32 cellular contexts compared by ENCODE assay signal in the genomic region with DNA sequence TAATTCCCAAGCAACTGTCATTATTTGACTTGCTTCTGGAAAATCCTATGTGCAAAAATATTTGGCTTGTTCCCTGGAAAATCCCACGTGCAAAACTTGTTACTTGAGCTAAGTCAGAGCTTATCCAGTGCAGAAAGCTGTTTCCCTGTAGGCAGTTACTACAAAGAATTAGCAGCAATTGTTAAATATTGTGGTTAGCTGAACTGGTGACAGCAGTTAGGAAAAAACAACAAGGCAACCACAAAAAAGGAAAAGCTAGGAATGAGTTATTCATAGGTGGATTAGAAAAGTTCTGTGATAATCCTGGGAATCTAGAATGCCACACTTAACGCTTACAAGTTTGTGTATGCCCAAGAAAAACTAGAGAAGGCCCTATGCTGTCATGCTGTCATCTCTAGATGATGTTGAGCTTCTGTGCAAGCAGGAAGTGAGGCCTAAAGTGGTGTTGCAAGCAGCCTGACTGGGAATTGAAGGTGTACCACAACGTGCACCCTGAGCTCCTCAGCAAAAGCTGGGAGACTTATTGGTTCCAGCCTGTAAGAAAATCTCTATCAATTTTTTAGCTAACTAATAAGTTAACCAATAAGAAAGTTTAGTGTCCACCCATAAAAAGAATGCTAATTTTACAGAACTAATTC.
DNase-seq lines count a peak whose midpoint lies in the region; ATAC-seq, FAIRE-seq and TF ChIP-seq lines count a peak whose summit lies in the region.
"Had no signal": no experiment of that assay in that cellular context is flagged by ENCODE, and none has a peak within 500 bp of the region (broad histone marks: within the 10 kb centered on the region; RNA-seq: fewer than 3 reads in every experiment).

No MANE protein-coding gene starts in this region.

- FAIRE-seq in GM12878 (lab: Jason Lieb, UNC), result peak; percentile 38
- FAIRE-seq in urothelium cell line (lab: Jason Lieb, UNC), result no peak
- FAIRE-seq: GM19239 had no signal

- H3K27me3 Mint-ChIP-seq in CD14-positive monocyte (ENCODE audit: low read depth in 3 of 3), result no peaks in the 10 kb centered on the region
- H3K27me3 Mint-ChIP-seq: activated naive CD8-positive, alpha-beta T cell treated with anti-CD3 and anti-CD28 coated beads for 36 hours; naive thymus-derived CD8-positive, alpha-beta T cell; T-helper 17 cell had no signal

- H3K9me3 ChIP-seq in GM12878 (replicated peaks; ENCODE audit: control insufficient read depth, insufficient read depth, low read length), result no peaks in the 10 kb centered on the region
- no peaks in the 10 kb centered on the region for H3K9me3 ChIP-seq in upper lobe of right lung
- H3K9me3 ChIP-seq: ascending aorta, BE2C, left ventricle myocardium inferior, tibial nerve had no signal

- CTCF ChIA-PET in GM12878 (lab: Yijun Ruan, JAX), result interaction anchor here (1.2 to 1.7 kb wide), 4 partner anchors 10 to 1331 kb away, joined by 3 to 6 read pairs (median 4); no protein-coding TSS in a partner anchor

- no peaks in the 10 kb centered on the region for H4K20me1 ChIP-seq in GM12878 (ENCODE audit: control insufficient read depth, insufficient read depth)

- H3K27ac Mint-ChIP-seq in CD14-positive monocyte, result no peak overlapping the region
- H3K27ac Mint-ChIP-seq: activated naive CD8-positive, alpha-beta T cell treated with anti-CD3 and anti-CD28 coated beads for 36 hours; immature natural killer cell; T-helper 17 cell had no signal

- no peak for TF ChIP-seq EP300 in GM12878 (IDR thresholded peaks at IDR 0.05; ENCODE audit: borderline replicate concordance in 1 of 2, control insufficient read depth in 1 of 2, low read depth in 2 of 2, low read length in 2 of 2)

- 0% methylated on average over 3 of the region's 3 CpGs for WGBS in GM12878 (ENCODE audit: insufficient coverage, insufficient replicate concordance, low lambda C conversion rate, missing lambda C conversion rate)

- DNase-seq in A172 (ENCODE audit: low spot score), result peak; percentile 1
- DNase-seq in HT1080 (ENCODE audit: low read depth), result peak; percentile 15
- DNase-seq in OCI-M1 (lab: John Stamatoyannopoulos, UW), result peak; percentile 32
- DNase-seq in GM12878 (ENCODE audit: low read depth, low spot score), result no peak
- no peak for DNase-seq in CD14-positive monocyte (ENCODE audit: low spot score)
- DNase-seq in urothelium cell line (ENCODE audit: low spot score), result no peak
- DNase-seq in upper lobe of right lung, result no peak
- DNase-seq in stimulated activated naive CD4-positive, alpha-beta T cell treated with Interleukin-2 at 50 U/mL for 16 hours (lab: John Stamatoyannopoulos, UW), result no peak
- DNase-seq: activated CD4-positive, alpha-beta T cell treated with anti-CD3 and anti-CD28 coated beads for 4 hours; activated CD8-positive, alpha-beta memory T cell treated with anti-CD3 and anti-CD28 coated beads for 24 hours; activated effector memory CD4-positive, alpha-beta T cell treated with anti-CD3 and anti-CD28 coated beads, Interleukin-2, amount 50 U/mL, for 16 hours; activated naive CD8-positive, alpha-beta T cell treated with anti-CD3 and anti-CD28 coated beads for 36 hours; BE2C; cerebellar nuclear complex; HCEC 1CT; hypothalamus; immature natural killer cell; KG1; left ventricle myocardium inferior; midbrain; naive thymus-derived CD8-positive, alpha-beta T cell; NCI-H1092; NCI-H1930; NCI-H2227 treated with DMSO at 0.1 percent for 48 hours; NCI-H526 treated with DMSO at 0.1 percent for 48 hours; occipital lobe; RPMI8226; T-helper 17 cell had no signal

- no peak for ATAC-seq in GM12878
- ATAC-seq in upper lobe of right lung, result no peak
- ATAC-seq: naive thymus-derived CD8-positive, alpha-beta T cell; T-helper 17 cell had no signal

- H3K36me3 Mint-ChIP-seq in CD14-positive monocyte, result no peaks in the 10 kb centered on the region
- H3K36me3 Mint-ChIP-seq: activated naive CD8-positive, alpha-beta T cell treated with anti-CD3 and anti-CD28 coated beads for 36 hours; immature natural killer cell; naive thymus-derived CD8-positive, alpha-beta T cell had no signal

- no peak overlapping the region for H3K9ac ChIP-seq in GM12878 (ENCODE audit: control insufficient read depth, insufficient read depth, low read length)

- no peaks in the 10 kb centered on the region for H3K4me1 ChIP-seq in GM12878 (ENCODE audit: control insufficient read depth, insufficient read depth, low read length)
- no peaks in the 10 kb centered on the region for H3K4me1 ChIP-seq in upper lobe of right lung
- H3K4me1 ChIP-seq: ascending aorta, BE2C, left ventricle myocardium inferior, tibial nerve had no signal

- SMC1A ChIA-PET in GM12878 (lab: Charles Lee; ENCODE audit: uncharacterized antibody, unreplicated experiment), result interaction anchor here (0.6 to 1.0 kb wide), 4 partner anchors 10 to 739 kb away, joined by 3 read pairs; a partner anchor contains a TSS

- no peak overlapping the region for H3K4me2 ChIP-seq in GM12878 (ENCODE audit: control insufficient read depth, insufficient read depth)

- H2AFZ ChIP-seq in GM12878 (ENCODE audit: control insufficient read depth, low read depth, low read length), result no peak overlapping the region

- no peak overlapping the region for H3K4me3 Mint-ChIP-seq in CD14-positive monocyte
- H3K4me3 Mint-ChIP-seq: activated naive CD8-positive, alpha-beta T cell treated with anti-CD3 and anti-CD28 coated beads for 36 hours; immature natural killer cell; naive thymus-derived CD8-positive, alpha-beta T cell; T-helper 17 cell had no signal

- no peaks in the 10 kb centered on the region for H3K9me3 Mint-ChIP-seq in CD14-positive monocyte
- H3K9me3 Mint-ChIP-seq: activated naive CD8-positive, alpha-beta T cell treated with anti-CD3 and anti-CD28 coated beads for 36 hours; naive thymus-derived CD8-positive, alpha-beta T cell had no signal

- no peaks in the 10 kb centered on the region for H3K4me1 Mint-ChIP-seq in CD14-positive monocyte
- H3K4me1 Mint-ChIP-seq: activated naive CD8-positive, alpha-beta T cell treated with anti-CD3 and anti-CD28 coated beads for 36 hours; immature natural killer cell had no signal

- intact Hi-C loops in GM12878 (cut with micrococcal nuclease; ENCODE audit: unreplicated experiment), result loop anchor here (10.0 kb wide), 1 partner anchor 632 kb away; no protein-coding TSS in a partner anchor
- intact Hi-C loops in CD14-positive monocyte (cut with micrococcal nuclease), result no loop called here
- intact Hi-C loops in upper lobe of right lung (cut with DNase I), result no loop called here

- H3K27ac ChIP-seq in GM12878 (ENCODE audit: control insufficient read depth, insufficient read depth) (no peak overlapping the region), upper lobe of right lung (no peak overlapping the region)
- H3K27ac ChIP-seq: ascending aorta, left ventricle myocardium inferior, skin epidermis, tibial nerve had no signal

- no TSS peak for BruUV-seq in GM12878 (replicated peaks; lab: Mats Ljungman, UMichigan)

- TF ChIP-seq CTCF in GM12878 (IDR thresholded peaks at IDR 0.05 in 2 of 3, conservative IDR thresholded peaks at IDR 0.05 in 1 of 3; ENCODE audit: control insufficient read depth in 2 of 3, extremely low read depth in 1 of 3, insufficient read depth in 1 of 3, low read depth in 3 of 3, low read length in 3 of 3) (no peak), CD14-positive monocyte (IDR thresholded peaks at IDR 0.05) (no peak), upper lobe of right lung (IDR thresholded peaks at IDR 0.05) (no peak)

- POLR2A ChIA-PET in GM12878 (lab: Charles Lee), result no interaction called here

- H3K79me2 ChIP-seq in GM12878 (ENCODE audit: control insufficient read depth, insufficient read depth, low read length), result no peaks in the 10 kb centered on the region

- no peak for TF ChIP-seq RAD21 in GM12878 (IDR thresholded peaks at IDR 0.05; ENCODE audit: insufficient read depth, low read depth, low read length)

- in situ Hi-C loops in GM12878 (cut with MboI), result no loop called here

- no peaks in the 10 kb centered on the region for H3K36me3 ChIP-seq in GM12878 (ENCODE audit: control insufficient read depth in 2 of 2, insufficient read depth in 2 of 2, low read length in 1 of 2)
- no peaks in the 10 kb centered on the region for H3K36me3 ChIP-seq in upper lobe of right lung
- H3K36me3 ChIP-seq: ascending aorta, BE2C, left ventricle myocardium inferior, tibial nerve had no signal

- no peak overlapping the region for H3K4me3 ChIP-seq in GM12878
- no peak overlapping the region for H3K4me3 ChIP-seq in upper lobe of right lung
- H3K4me3 ChIP-seq: ascending aorta, left ventricle myocardium inferior, skin epidermis, tibial nerve had no signal

- H3K27me3 ChIP-seq in GM12878 (replicated peaks in 1 of 2; ENCODE audit: control insufficient read depth in 2 of 2, insufficient read depth in 2 of 2, low read length in 1 of 2), result no peaks in the 10 kb centered on the region
- H3K27me3 ChIP-seq in upper lobe of right lung, result no peaks in the 10 kb centered on the region
- H3K27me3 ChIP-seq: ascending aorta, BE2C, tibial nerve had no signal

- RAD21 ChIA-PET in GM12878 (lab: Charles Lee; ENCODE audit: unreplicated experiment), result interaction anchor here (1.4 kb wide), 1 partner anchor 744 kb away, joined by 3 read pairs; no protein-coding TSS in a partner anchor

- no peak for TF ChIP-seq POLR2A in GM12878 (IDR thresholded peaks at IDR 0.05; ENCODE audit: low read depth, low read length)

TF ChIP-seq in GM12878, 131 proteins besides CTCF, POLR2A, EP300 and RAD21:
- TF ChIP-seq ATF7 (IDR thresholded peaks at IDR 0.05; ENCODE audit: low read depth), result no peak
- no peak for TF ChIP-seq BMI1 (IDR thresholded peaks at IDR 0.05; ENCODE audit: borderline replicate concordance)

Comparison
In these comparisons a context has a peak if more than half of its experiments do, and no peak if none do; other contexts are left out.
1. DNase-seq: peak in A172 (single experiment), HT1080 (single experiment) and OCI-M1 (single experiment); none in GM12878 (single experiment), CD14-positive monocyte (single experiment), urothelium cell line (single experiment), upper lobe of right lung (single experiment) and stimulated activated naive CD4-positive, alpha-beta T cell treated with Interleukin-2 at 50 U/mL for 16 hours (single experiment).